In genomic region chr17:18954321-18954720, GRCh38 we compare ENCODE assay signal across 32 cellular contexts. TPM values are rescaled to one million over a fixed set of nuclear protein-coding genes. Genes with fewer than 3 reads are reported as not detected.
A peak's percentile ranks its signal among the peaks of the same experiment; 100 is the strongest.
DNase-seq lines count a peak whose midpoint lies in the region; ATAC-seq lines count a peak whose summit lies in the region.
"Had no signal": no experiment of that assay in that cellular context is flagged by ENCODE, and none has a peak within 500 bp of the region (broad histone marks: within the 10 kb centered on the region; RNA-seq: fewer than 3 reads in every experiment).

No MANE protein-coding gene starts in this region.

- POLR2A ChIA-PET in activated naive CD8-positive, alpha-beta T cell treated with anti-CD3 and anti-CD28 coated beads, Interleukin-2, amount 10 ng/mL, durations not matched to agents 7 days and 5 days (lab: Charles Lee) = interaction anchor here (1.9 kb wide), 1 partner anchor 96 kb away, joined by 15 read pairs; the partner anchor contains the start of gene PRPSAP2
- POLR2A ChIA-PET in naive thymus-derived CD8-positive, alpha-beta T cell (lab: Charles Lee) = interaction anchor here (1.5 to 1.6 kb wide), 2 partner anchors 28 to 97 kb away, joined by 6 to 7 read pairs; partner anchors contain the start of gene PRPSAP2

- no peaks in the 10 kb centered on the region for H3K36me3 Mint-ChIP-seq in activated naive CD8-positive, alpha-beta T cell treated with anti-CD3 and anti-CD28 coated beads, Interleukin-2, amount 10 ng/mL, durations not matched to agents 7 days and 5 days
- H3K36me3 Mint-ChIP-seq in activated naive CD8-positive, alpha-beta T cell treated with anti-CD3 and anti-CD28 coated beads, Interleukin-2, amount 50 U/mL, for 24 hours (ENCODE audit: low read depth) = no peaks in the 10 kb centered on the region
- H3K36me3 Mint-ChIP-seq in activated T-helper 1 cell treated with anti-CD3 and anti-CD28 coated beads, Interleukin-12 subunit alpha, Interleukin-12 subunit beta, Interleukin-2, Interleukin-4 antibody, amounts not matched to agents 30 ng/mL and 10 ng/mL and 1 ng/mL, durations not matched to agents 14 hours and 24 hours and 36 hours (ENCODE audit: low read depth) = no peaks in the 10 kb centered on the region
- no peaks in the 10 kb centered on the region for H3K36me3 Mint-ChIP-seq in naive thymus-derived CD8-positive, alpha-beta T cell
- H3K36me3 Mint-ChIP-seq: activated naive CD8-positive, alpha-beta T cell; natural killer cell treated with Interleukin-12 subunit alpha and Interleukin-12 subunit beta and Interleukin-15 and Interleukin-18, amount 100 ng/mL, for 72 hours had no signal

- ATAC-seq in activated naive CD8-positive, alpha-beta T cell treated with anti-CD3 and anti-CD28 coated beads, Interleukin-2, amount 10 ng/mL, durations not matched to agents 7 days and 5 days (ENCODE audit: low read depth) = no peak
- no peak for ATAC-seq in activated naive CD8-positive, alpha-beta T cell treated with anti-CD3 and anti-CD28 coated beads, Interleukin-2, amount 50 U/mL, for 24 hours
- no peak for ATAC-seq in naive thymus-derived CD8-positive, alpha-beta T cell
- ATAC-seq: HCT116; natural killer cell treated with Interleukin-12 subunit alpha and Interleukin-12 subunit beta and Interleukin-15 and Interleukin-18, amount 100 ng/mL, for 72 hours; stimulated activated naive CD8-positive, alpha-beta T cell treated with anti-CD3 and anti-CD28 coated beads, Interleukin-15, Interleukin-2, amounts not matched to agents 100 U/mL and 50 U/mL, for 24 hours had no signal

- no peak overlapping the region for H3K27ac ChIP-seq in substantia nigra (ENCODE audit: low read depth, low read length, poor library complexity, severe bottlenecking)
- H3K27ac ChIP-seq: colonic mucosa, epithelial cell of prostate, parathyroid adenoma, SJCRH30, thoracic aorta had no signal

- intact Hi-C loops in activated T-helper 1 cell treated with anti-CD3 and anti-CD28 coated beads, Interleukin-12 subunit alpha, Interleukin-12 subunit beta, Interleukin-2, Interleukin-4 antibody, amounts not matched to agents 30 ng/mL and 10 ng/mL and 1 ng/mL, durations not matched to agents 14 hours and 24 hours and 36 hours (cut with micrococcal nuclease) = no loop called here

- H3K27me3 Mint-ChIP-seq in activated naive CD8-positive, alpha-beta T cell treated with anti-CD3 and anti-CD28 coated beads, Interleukin-2, amount 10 ng/mL, durations not matched to agents 7 days and 5 days = no peaks in the 10 kb centered on the region
- no peaks in the 10 kb centered on the region for H3K27me3 Mint-ChIP-seq in activated naive CD8-positive, alpha-beta T cell treated with anti-CD3 and anti-CD28 coated beads, Interleukin-2, amount 50 U/mL, for 24 hours
- peaks cover 6% of the 10 kb centered on the region for H3K27me3 Mint-ChIP-seq in activated T-helper 1 cell treated with anti-CD3 and anti-CD28 coated beads, Interleukin-12 subunit alpha, Interleukin-12 subunit beta, Interleukin-2, Interleukin-4 antibody, amounts not matched to agents 30 ng/mL and 10 ng/mL and 1 ng/mL, durations not matched to agents 14 hours and 24 hours and 36 hours (ENCODE audit: insufficient read depth)
- H3K27me3 Mint-ChIP-seq in naive thymus-derived CD8-positive, alpha-beta T cell = no peaks in the 10 kb centered on the region
- H3K27me3 Mint-ChIP-seq: activated naive CD8-positive, alpha-beta T cell had no signal

- peaks cover 19% of the 10 kb centered on the region for H3K4me1 Mint-ChIP-seq in activated naive CD8-positive, alpha-beta T cell treated with anti-CD3 and anti-CD28 coated beads, Interleukin-2, amount 10 ng/mL, durations not matched to agents 7 days and 5 days
- H3K4me1 Mint-ChIP-seq in activated naive CD8-positive, alpha-beta T cell treated with anti-CD3 and anti-CD28 coated beads, Interleukin-2, amount 50 U/mL, for 24 hours = peaks cover 24% of the 10 kb centered on the region
- H3K4me1 Mint-ChIP-seq in activated T-helper 1 cell treated with anti-CD3 and anti-CD28 coated beads, Interleukin-12 subunit alpha, Interleukin-12 subunit beta, Interleukin-2, Interleukin-4 antibody, amounts not matched to agents 30 ng/mL and 10 ng/mL and 1 ng/mL, durations not matched to agents 14 hours and 24 hours and 36 hours (ENCODE audit: low read depth) = peaks cover 17% of the 10 kb centered on the region
- peaks cover 14 to 65% (median 42%) of the 10 kb centered on the region in 4 donors for H3K4me1 Mint-ChIP-seq in naive thymus-derived CD8-positive, alpha-beta T cell

- H3K4me3 Mint-ChIP-seq in activated naive CD8-positive, alpha-beta T cell treated with anti-CD3 and anti-CD28 coated beads, Interleukin-2, amount 10 ng/mL, durations not matched to agents 7 days and 5 days = no peak overlapping the region
- H3K4me3 Mint-ChIP-seq in activated naive CD8-positive, alpha-beta T cell treated with anti-CD3 and anti-CD28 coated beads, Interleukin-2, amount 50 U/mL, for 24 hours = no peak overlapping the region
- H3K4me3 Mint-ChIP-seq in activated T-helper 1 cell treated with anti-CD3 and anti-CD28 coated beads, Interleukin-12 subunit alpha, Interleukin-12 subunit beta, Interleukin-2, Interleukin-4 antibody, amounts not matched to agents 30 ng/mL and 10 ng/mL and 1 ng/mL, durations not matched to agents 14 hours and 24 hours and 36 hours = peak overlapping the region; percentile 12
- H3K4me3 Mint-ChIP-seq in naive thymus-derived CD8-positive, alpha-beta T cell = peak overlapping the region in 8 of 10 donors; percentile 14 to 79 (median 66)
- H3K4me3 Mint-ChIP-seq: activated naive CD8-positive, alpha-beta T cell; natural killer cell treated with Interleukin-12 subunit alpha and Interleukin-12 subunit beta and Interleukin-15 and Interleukin-18, amount 100 ng/mL, for 72 hours had no signal

- DNase-seq in activated naive CD8-positive, alpha-beta T cell treated with anti-CD3 and anti-CD28 coated beads, Interleukin-2, amount 10 ng/mL, durations not matched to agents 7 days and 5 days = no peak
- DNase-seq in activated naive CD8-positive, alpha-beta T cell treated with anti-CD3 and anti-CD28 coated beads, Interleukin-2, amount 50 U/mL, for 24 hours = no peak
- DNase-seq in activated T-helper 1 cell treated with anti-CD3 and anti-CD28 coated beads, Interleukin-12 subunit alpha, Interleukin-12 subunit beta, Interleukin-2, Interleukin-4 antibody, amounts not matched to agents 30 ng/mL and 10 ng/mL and 1 ng/mL, durations not matched to agents 14 hours and 24 hours and 36 hours (ENCODE audit: low spot score) = no peak
- no peak for DNase-seq in naive thymus-derived CD8-positive, alpha-beta T cell
- no peak for DNase-seq in substantia nigra (lab: John Stamatoyannopoulos, UW)
- DNase-seq in NCI-H187 (lab: John Stamatoyannopoulos, UW) = no peak
- DNase-seq in NOMO-1 treated with DMSO at 0.1 percent for 48 hours (lab: John Stamatoyannopoulos, UW; ENCODE audit: unreplicated experiment) = no peak
- DNase-seq: activated CD4-positive, alpha-beta T cell treated with anti-CD3 and anti-CD28 coated beads, Interleukin-2, amount 50 U/mL, for 4 hours; activated CD4-positive, CD25-positive, alpha-beta regulatory T cell; BE2C; colonic mucosa; COR-L47; DMS79; effector CD4-positive, alpha-beta T cell; hippocampal formation; NCI-H1436; NCI-H345; NCI-H748 treated with DMSO at 0.1 percent for 48 hours; SJCRH30; small intestine; stimulated activated naive CD8-positive, alpha-beta T cell treated with anti-CD3 and anti-CD28 coated beads, Interleukin-15, Interleukin-2, amounts not matched to agents 100 U/mL and 50 U/mL, for 24 hours; SW 1271 had no signal

- peak overlapping the region; percentile 46 for H3K27ac Mint-ChIP-seq in activated naive CD8-positive, alpha-beta T cell treated with anti-CD3 and anti-CD28 coated beads, Interleukin-2, amount 10 ng/mL, durations not matched to agents 7 days and 5 days
- H3K27ac Mint-ChIP-seq in activated naive CD8-positive, alpha-beta T cell treated with anti-CD3 and anti-CD28 coated beads, Interleukin-2, amount 50 U/mL, for 24 hours = no peak overlapping the region
- H3K27ac Mint-ChIP-seq in activated T-helper 1 cell treated with anti-CD3 and anti-CD28 coated beads, Interleukin-12 subunit alpha, Interleukin-12 subunit beta, Interleukin-2, Interleukin-4 antibody, amounts not matched to agents 30 ng/mL and 10 ng/mL and 1 ng/mL, durations not matched to agents 14 hours and 24 hours and 36 hours = no peak overlapping the region
- H3K27ac Mint-ChIP-seq in naive thymus-derived CD8-positive, alpha-beta T cell = peak overlapping the region in 9 of 10 donors; percentile 47 to 90 (median 79)
- H3K27ac Mint-ChIP-seq: activated naive CD8-positive, alpha-beta T cell; natural killer cell treated with Interleukin-12 subunit alpha and Interleukin-12 subunit beta and Interleukin-15 and Interleukin-18, amount 100 ng/mL, for 72 hours had no signal

- H3K9me3 Mint-ChIP-seq in activated naive CD8-positive, alpha-beta T cell treated with anti-CD3 and anti-CD28 coated beads, Interleukin-2, amount 10 ng/mL, durations not matched to agents 7 days and 5 days = no peaks in the 10 kb centered on the region
- H3K9me3 Mint-ChIP-seq in activated naive CD8-positive, alpha-beta T cell treated with anti-CD3 and anti-CD28 coated beads, Interleukin-2, amount 50 U/mL, for 24 hours = no peaks in the 10 kb centered on the region
- H3K9me3 Mint-ChIP-seq in activated T-helper 1 cell treated with anti-CD3 and anti-CD28 coated beads, Interleukin-12 subunit alpha, Interleukin-12 subunit beta, Interleukin-2, Interleukin-4 antibody, amounts not matched to agents 30 ng/mL and 10 ng/mL and 1 ng/mL, durations not matched to agents 14 hours and 24 hours and 36 hours = no peaks in the 10 kb centered on the region
- H3K9me3 Mint-ChIP-seq in naive thymus-derived CD8-positive, alpha-beta T cell = no peaks in the 10 kb centered on the region
- H3K9me3 Mint-ChIP-seq: natural killer cell treated with Interleukin-12 subunit alpha and Interleukin-12 subunit beta and Interleukin-15 and Interleukin-18, amount 100 ng/mL, for 72 hours had no signal

RNA-seq across cellular contexts. Expression of gene SLC5A10, which starts 2.4 kb away (rescaled TPM):
- not detected for total RNA-seq in activated naive CD8-positive, alpha-beta T cell treated with anti-CD3 and anti-CD28 coated beads, Interleukin-2, amount 10 ng/mL, durations not matched to agents 7 days and 5 days
- not detected in 2 replicates for total RNA-seq in activated T-helper 1 cell treated with anti-CD3 and anti-CD28 coated beads, Interleukin-12 subunit alpha, Interleukin-12 subunit beta, Interleukin-2, Interleukin-4 antibody, amounts not matched to agents 30 ng/mL and 10 ng/mL and 1 ng/mL, durations not matched to agents 14 hours and 24 hours and 36 hours
- total RNA-seq in naive thymus-derived CD8-positive, alpha-beta T cell = not detected
- polyA plus RNA-seq in naive thymus-derived CD8-positive, alpha-beta T cell = under 1 TPM; 0.06 to 0.25 (median 0.09) TPM
- total RNA-seq: aorta; LHCN-M2; lung microvascular endothelial cell; natural killer cell treated with Interleukin-12 subunit alpha and Interleukin-12 subunit beta and Interleukin-15 and Interleukin-18, amount 100 ng/mL, for 72 hours; RPMI7951; SJCRH30; thoracic aorta had no signal

RNA-seq across cellular contexts. Expression of gene FAM83G, which starts 50.2 kb away (rescaled TPM):
- total RNA-seq in activated naive CD8-positive, alpha-beta T cell treated with anti-CD3 and anti-CD28 coated beads, Interleukin-2, amount 10 ng/mL, durations not matched to agents 7 days and 5 days = 1 to 10 TPM; 7.1 to 8.3 TPM
- 13.0 and 13.2 TPM in 2 replicates for total RNA-seq in activated T-helper 1 cell treated with anti-CD3 and anti-CD28 coated beads, Interleukin-12 subunit alpha, Interleukin-12 subunit beta, Interleukin-2, Interleukin-4 antibody, amounts not matched to agents 30 ng/mL and 10 ng/mL and 1 ng/mL, durations not matched to agents 14 hours and 24 hours and 36 hours
- total RNA-seq in naive thymus-derived CD8-positive, alpha-beta T cell = 1 to 10 TPM; 7.2 to 8.9 TPM
- 1 to 10 TPM; 1.5 to 3.5 (median 1.9) TPM for polyA plus RNA-seq in naive thymus-derived CD8-positive, alpha-beta T cell

Comparison
In these comparisons a context has a peak if more than half of its experiments do, and no peak if none do; other contexts are left out.
1. H3K27ac Mint-ChIP-seq: peak in activated naive CD8-positive, alpha-beta T cell treated with anti-CD3 and anti-CD28 coated beads, Interleukin-2, amount 10 ng/mL, durations not matched to agents 7 days and 5 days (single experiment) and naive thymus-derived CD8-positive, alpha-beta T cell (9 of 10); none in activated naive CD8-positive, alpha-beta T cell treated with anti-CD3 and anti-CD28 coated beads, Interleukin-2, amount 50 U/mL, for 24 hours (single experiment) and activated T-helper 1 cell treated with anti-CD3 and anti-CD28 coated beads, Interleukin-12 subunit alpha, Interleukin-12 subunit beta, Interleukin-2, Interleukin-4 antibody, amounts not matched to agents 30 ng/mL and 10 ng/mL and 1 ng/mL, durations not matched to agents 14 hours and 24 hours and 36 hours (single experiment).
2. H3K4me3 Mint-ChIP-seq: peak in activated T-helper 1 cell treated with anti-CD3 and anti-CD28 coated beads, Interleukin-12 subunit alpha, Interleukin-12 subunit beta, Interleukin-2, Interleukin-4 antibody, amounts not matched to agents 30 ng/mL and 10 ng/mL and 1 ng/mL, durations not matched to agents 14 hours and 24 hours and 36 hours (single experiment) and naive thymus-derived CD8-positive, alpha-beta T cell (8 of 10); none in activated naive CD8-positive, alpha-beta T cell treated with anti-CD3 and anti-CD28 coated beads, Interleukin-2, amount 10 ng/mL, durations not matched to agents 7 days and 5 days (single experiment) and activated naive CD8-positive, alpha-beta T cell treated with anti-CD3 and anti-CD28 coated beads, Interleukin-2, amount 50 U/mL, for 24 hours (single experiment).